Comparison of ENCODE assay signal across 8 cellular contexts in the genomic region with DNA sequence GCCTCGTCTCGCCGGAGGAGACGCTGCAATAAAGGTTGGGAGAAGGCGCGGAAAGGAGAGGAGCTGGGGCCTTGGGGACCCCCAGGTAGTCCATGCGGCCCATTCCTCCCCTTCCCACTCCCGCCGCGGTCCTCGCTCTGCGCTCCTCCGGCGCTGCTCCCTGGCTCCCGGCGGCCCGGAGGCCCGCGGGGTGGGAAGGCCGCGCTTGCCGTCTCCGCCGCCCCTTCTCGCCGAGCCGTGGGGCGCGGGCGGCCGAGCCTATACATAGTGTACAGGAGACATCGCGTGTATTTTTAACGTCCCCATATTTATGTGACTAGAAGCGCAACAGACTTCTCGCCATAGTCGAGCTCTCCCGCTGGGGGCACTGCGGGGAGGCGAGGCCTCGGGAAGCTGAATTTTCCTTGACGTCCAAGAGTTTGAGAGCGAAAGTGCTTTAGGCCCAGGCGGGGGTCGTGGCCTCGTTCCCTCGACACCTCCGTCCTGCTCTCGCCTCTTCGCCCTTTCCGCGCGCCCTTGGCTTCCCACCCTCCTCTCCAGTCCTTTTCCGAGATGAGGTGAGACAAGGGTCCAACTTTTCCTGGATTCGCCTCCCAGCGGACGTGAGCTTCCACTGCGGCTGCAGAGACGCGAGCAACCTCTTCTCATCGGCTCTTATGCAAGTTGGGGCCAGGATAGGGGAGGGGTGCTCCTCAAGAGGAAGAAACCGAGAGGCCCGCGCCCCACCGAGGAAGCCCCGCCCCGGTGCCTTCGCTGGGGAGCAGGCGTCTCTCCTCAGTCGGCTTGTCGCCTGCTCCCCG. TPM values are rescaled to one million over a fixed set of nuclear protein-coding genes. Genes with fewer than 3 reads are reported as not detected.
DNase-seq lines count a peak whose midpoint lies in the region; ATAC-seq, FAIRE-seq and TF ChIP-seq lines count a peak whose summit lies in the region.

No MANE protein-coding gene starts in this region.

- H3K4me3 ChIP-seq in pancreas: peak overlapping the region in 1 of 4 donors; percentile 27

- H3K36me3 Mint-ChIP-seq in WTC11: peaks cover 21% of the 10 kb centered on the region

- CTCF ChIA-PET in WTC11 (lab: Charles Lee): interaction anchor here (0.6 to 4.7 kb wide), 44 partner anchors 10 to 764 kb away, joined by 3 to 108 read pairs (median 5); a partner anchor contains a TSS

- no peak for FAIRE-seq in pancreas (lab: Jason Lieb, UNC)

- H3K4me1 Mint-ChIP-seq in WTC11: peaks cover 30% of the 10 kb centered on the region

- H3K27ac Mint-ChIP-seq in WTC11: no peak overlapping the region

- peaks cover 0 to 5% (median 0%) of the 10 kb centered on the region in 3 donors for H3K4me1 ChIP-seq in pancreas

- H3K9me3 ChIP-seq in pancreas: no peaks in the 10 kb centered on the region

- H3K27me3 Mint-ChIP-seq in WTC11 (ENCODE audit: low read depth): peaks cover 67% of the 10 kb centered on the region

- POLR2A ChIA-PET in WTC11 (lab: Charles Lee): interaction anchor here (0.6 to 1.1 kb wide), 6 partner anchors 13 to 349 kb away, joined by 3 to 4 read pairs (median 3); a partner anchor contains a TSS

- WGBS in pancreas, 2 donors: 20 to 30% methylated on average over 67 to 72 of the region's 72 CpGs

- TF ChIP-seq CTCF in WTC11 (IDR thresholded peaks at IDR 0.05): no peak
- TF ChIP-seq CTCF in pancreas (IDR thresholded peaks at IDR 0.05): no peak

- peaks cover 0 to 23% (median 10%) of the 10 kb centered on the region in 3 donors for H3K36me3 ChIP-seq in pancreas

- ATAC-seq in WTC11: peak; percentile 68
- peak in 3 of 4 donors; percentile 53 to 62 (median 58) for ATAC-seq in pancreas
- no peak for ATAC-seq in GM21723 (IDR thresholded peaks at IDR 0.05; ENCODE audit: unreplicated experiment)
- ATAC-seq in GM19455 (IDR thresholded peaks at IDR 0.05; ENCODE audit: unreplicated experiment): no peak

- peak overlapping the region; percentile 71 for H3K4me3 Mint-ChIP-seq in WTC11

- intact Hi-C loops in pancreas (cut with DNase I): no loop called here

- H3K9me3 Mint-ChIP-seq in WTC11: no peaks in the 10 kb centered on the region

- no peak overlapping the region for H3K27ac ChIP-seq in pancreas

- no peaks in the 10 kb centered on the region for H3K27me3 ChIP-seq in pancreas

- DNase-seq in GM03348 (ENCODE audit: low spot score) (peak; percentile 68), WTC11 (ENCODE audit: low spot score) (peak; percentile 79), globus pallidus (ENCODE audit: low spot score) (peak; percentile 49), pancreas (peak in 2 of 6 donors; percentile 29 to 42), NAMALWA (ENCODE audit: low spot score) (no peak), NCI-H446 treated with DMSO at 0.1 percent for 48 hours (lab: John Stamatoyannopoulos, UW) (no peak)

TF ChIP-seq in WTC11, 78 proteins besides CTCF, POLR2A, EP300 and RAD21 (continues in another document):
- TF ChIP-seq, protein P1, sequence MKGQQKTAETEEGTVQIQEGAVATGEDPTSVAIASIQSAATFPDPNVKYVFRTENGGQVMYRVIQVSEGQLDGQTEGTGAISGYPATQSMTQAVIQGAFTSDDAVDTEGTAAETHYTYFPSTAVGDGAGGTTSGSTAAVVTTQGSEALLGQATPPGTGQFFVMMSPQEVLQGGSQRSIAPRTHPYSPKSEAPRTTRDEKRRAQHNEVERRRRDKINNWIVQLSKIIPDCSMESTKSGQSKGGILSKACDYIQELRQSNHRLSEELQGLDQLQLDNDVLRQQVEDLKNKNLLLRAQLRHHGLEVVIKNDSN (CRISPR knock-in tag; IDR thresholded peaks at IDR 0.05): no peak
- TF ChIP-seq ZNF671 (CRISPR knock-in tag; IDR thresholded peaks at IDR 0.05) (no peak), FOXP1 (CRISPR knock-in tag; IDR thresholded peaks at IDR 0.05; ENCODE audit: borderline replicate concordance) (peak; percentile 58; the same call in 1 of the 2 replicates), IRF2 (CRISPR knock-in tag; IDR thresholded peaks at IDR 0.05; ENCODE audit: borderline replicate concordance, low read depth) (no peak), ZNF232 (CRISPR knock-in tag; IDR thresholded peaks at IDR 0.05) (0 out of 2 replicates have a peak, but pooled peaks have one; percentile 20), JUN (CRISPR knock-in tag; IDR thresholded peaks at IDR 0.05) (no peak)
- TF ChIP-seq, protein P2, sequence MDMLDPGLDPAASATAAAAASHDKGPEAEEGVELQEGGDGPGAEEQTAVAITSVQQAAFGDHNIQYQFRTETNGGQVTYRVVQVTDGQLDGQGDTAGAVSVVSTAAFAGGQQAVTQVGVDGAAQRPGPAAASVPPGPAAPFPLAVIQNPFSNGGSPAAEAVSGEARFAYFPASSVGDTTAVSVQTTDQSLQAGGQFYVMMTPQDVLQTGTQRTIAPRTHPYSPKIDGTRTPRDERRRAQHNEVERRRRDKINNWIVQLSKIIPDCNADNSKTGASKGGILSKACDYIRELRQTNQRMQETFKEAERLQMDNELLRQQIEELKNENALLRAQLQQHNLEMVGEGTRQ (CRISPR knock-in tag; IDR thresholded peaks at IDR 0.05): no peak
- TF ChIP-seq, protein P3, sequence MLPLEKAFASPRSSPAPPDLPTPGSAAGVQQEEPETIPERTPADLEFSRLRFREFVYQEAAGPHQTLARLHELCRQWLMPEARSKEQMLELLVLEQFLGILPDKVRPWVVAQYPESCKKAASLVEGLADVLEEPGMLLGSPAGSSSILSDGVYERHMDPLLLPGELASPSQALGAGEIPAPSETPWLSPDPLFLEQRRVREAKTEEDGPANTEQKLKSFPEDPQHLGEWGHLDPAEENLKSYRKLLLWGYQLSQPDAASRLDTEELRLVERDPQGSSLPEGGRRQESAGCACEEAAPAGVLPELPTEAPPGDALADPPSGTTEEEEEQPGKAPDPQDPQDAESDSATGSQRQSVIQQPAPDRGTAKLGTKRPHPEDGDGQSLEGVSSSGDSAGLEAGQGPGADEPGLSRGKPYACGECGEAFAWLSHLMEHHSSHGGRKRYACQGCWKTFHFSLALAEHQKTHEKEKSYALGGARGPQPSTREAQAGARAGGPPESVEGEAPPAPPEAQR (CRISPR knock-in tag; IDR thresholded peaks at IDR 0.05): no peak
- TF ChIP-seq, protein P4, sequence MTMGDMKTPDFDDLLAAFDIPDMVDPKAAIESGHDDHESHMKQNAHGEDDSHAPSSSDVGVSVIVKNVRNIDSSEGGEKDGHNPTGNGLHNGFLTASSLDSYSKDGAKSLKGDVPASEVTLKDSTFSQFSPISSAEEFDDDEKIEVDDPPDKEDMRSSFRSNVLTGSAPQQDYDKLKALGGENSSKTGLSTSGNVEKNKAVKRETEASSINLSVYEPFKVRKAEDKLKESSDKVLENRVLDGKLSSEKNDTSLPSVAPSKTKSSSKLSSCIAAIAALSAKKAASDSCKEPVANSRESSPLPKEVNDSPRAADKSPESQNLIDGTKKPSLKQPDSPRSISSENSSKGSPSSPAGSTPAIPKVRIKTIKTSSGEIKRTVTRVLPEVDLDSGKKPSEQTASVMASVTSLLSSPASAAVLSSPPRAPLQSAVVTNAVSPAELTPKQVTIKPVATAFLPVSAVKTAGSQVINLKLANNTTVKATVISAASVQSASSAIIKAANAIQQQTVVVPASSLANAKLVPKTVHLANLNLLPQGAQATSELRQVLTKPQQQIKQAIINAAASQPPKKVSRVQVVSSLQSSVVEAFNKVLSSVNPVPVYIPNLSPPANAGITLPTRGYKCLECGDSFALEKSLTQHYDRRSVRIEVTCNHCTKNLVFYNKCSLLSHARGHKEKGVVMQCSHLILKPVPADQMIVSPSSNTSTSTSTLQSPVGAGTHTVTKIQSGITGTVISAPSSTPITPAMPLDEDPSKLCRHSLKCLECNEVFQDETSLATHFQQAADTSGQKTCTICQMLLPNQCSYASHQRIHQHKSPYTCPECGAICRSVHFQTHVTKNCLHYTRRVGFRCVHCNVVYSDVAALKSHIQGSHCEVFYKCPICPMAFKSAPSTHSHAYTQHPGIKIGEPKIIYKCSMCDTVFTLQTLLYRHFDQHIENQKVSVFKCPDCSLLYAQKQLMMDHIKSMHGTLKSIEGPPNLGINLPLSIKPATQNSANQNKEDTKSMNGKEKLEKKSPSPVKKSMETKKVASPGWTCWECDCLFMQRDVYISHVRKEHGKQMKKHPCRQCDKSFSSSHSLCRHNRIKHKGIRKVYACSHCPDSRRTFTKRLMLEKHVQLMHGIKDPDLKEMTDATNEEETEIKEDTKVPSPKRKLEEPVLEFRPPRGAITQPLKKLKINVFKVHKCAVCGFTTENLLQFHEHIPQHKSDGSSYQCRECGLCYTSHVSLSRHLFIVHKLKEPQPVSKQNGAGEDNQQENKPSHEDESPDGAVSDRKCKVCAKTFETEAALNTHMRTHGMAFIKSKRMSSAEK (CRISPR knock-in tag; IDR thresholded peaks at IDR 0.05; ENCODE audit: borderline replicate concordance): no peak
- TF ChIP-seq, protein P5, sequence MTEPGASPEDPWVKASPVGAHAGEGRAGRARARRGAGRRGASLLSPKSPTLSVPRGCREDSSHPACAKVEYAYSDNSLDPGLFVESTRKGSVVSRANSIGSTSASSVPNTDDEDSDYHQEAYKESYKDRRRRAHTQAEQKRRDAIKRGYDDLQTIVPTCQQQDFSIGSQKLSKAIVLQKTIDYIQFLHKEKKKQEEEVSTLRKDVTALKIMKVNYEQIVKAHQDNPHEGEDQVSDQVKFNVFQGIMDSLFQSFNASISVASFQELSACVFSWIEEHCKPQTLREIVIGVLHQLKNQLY (CRISPR knock-in tag; IDR thresholded peaks at IDR 0.05): no peak; the same call in 1 of the 2 replicates
- TF ChIP-seq, protein P6, sequence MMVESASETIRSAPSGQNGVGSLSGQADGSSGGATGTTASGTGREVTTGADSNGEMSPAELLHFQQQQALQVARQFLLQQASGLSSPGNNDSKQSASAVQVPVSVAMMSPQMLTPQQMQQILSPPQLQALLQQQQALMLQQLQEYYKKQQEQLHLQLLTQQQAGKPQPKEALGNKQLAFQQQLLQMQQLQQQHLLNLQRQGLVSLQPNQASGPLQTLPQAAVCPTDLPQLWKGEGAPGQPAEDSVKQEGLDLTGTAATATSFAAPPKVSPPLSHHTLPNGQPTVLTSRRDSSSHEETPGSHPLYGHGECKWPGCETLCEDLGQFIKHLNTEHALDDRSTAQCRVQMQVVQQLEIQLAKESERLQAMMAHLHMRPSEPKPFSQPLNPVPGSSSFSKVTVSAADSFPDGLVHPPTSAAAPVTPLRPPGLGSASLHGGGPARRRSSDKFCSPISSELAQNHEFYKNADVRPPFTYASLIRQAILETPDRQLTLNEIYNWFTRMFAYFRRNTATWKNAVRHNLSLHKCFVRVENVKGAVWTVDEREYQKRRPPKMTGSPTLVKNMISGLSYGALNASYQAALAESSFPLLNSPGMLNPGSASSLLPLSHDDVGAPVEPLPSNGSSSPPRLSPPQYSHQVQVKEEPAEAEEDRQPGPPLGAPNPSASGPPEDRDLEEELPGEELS (CRISPR knock-in tag; IDR thresholded peaks at IDR 0.05): no peak

RNA-seq across cellular contexts. Expression of a gene that starts 29.0 kb away (rescaled TPM):
- 6.6 to 8.5 TPM (median 7.2 TPM) in 3 replicates for total RNA-seq in WTC11 (2021)
- 1 to 10 TPM in 4 of 6 donors, under 1 TPM in 2; 0.35 to 2.2 (median 1.3) TPM for total RNA-seq in pancreas
- 10 to 100 TPM; 12.9 to 21.5 TPM for polyA plus RNA-seq in pancreas

RNA-seq across cellular contexts. Expression of a gene that starts 31.7 kb away (rescaled TPM):
- total RNA-seq in WTC11 (2021) (16.5 to 20.5 TPM (median 16.5 TPM) in 3 replicates), pancreas (10 to 100 TPM in 4 of 6 donors, 1 to 10 TPM in 2; 8.4 to 17.3 (median 12.0) TPM)
- 10 to 100 TPM; 10.9 to 19.6 TPM for polyA plus RNA-seq in pancreas

RNA-seq across cellular contexts. Expression of a gene that starts 49.3 kb away (rescaled TPM):
- total RNA-seq in WTC11 (2021): 5.8 to 7.1 TPM (median 5.8 TPM) in 3 replicates
- 1 to 10 TPM in 1 of 6 donors, under 1 TPM in 4, not detected in 1; 0.19 to 1.3 (median 0.29) TPM for total RNA-seq in pancreas
- under 1 TPM; 0.19 to 0.21 TPM for polyA plus RNA-seq in pancreas

Comparison
In these comparisons a context has a peak if more than half of its experiments do, and no peak if none do; other contexts are left out.
1. DNase-seq: peak in GM03348 (single experiment), WTC11 (single experiment) and globus pallidus (single experiment); none in NAMALWA (single experiment) and NCI-H446 treated with DMSO at 0.1 percent for 48 hours (single experiment).
2. ATAC-seq: peak in WTC11 (single experiment) and pancreas (3 of 4); none in GM21723 (single experiment) and GM19455 (single experiment).